ENCODE assay signal across 8 cellular contexts in the genomic region with DNA sequence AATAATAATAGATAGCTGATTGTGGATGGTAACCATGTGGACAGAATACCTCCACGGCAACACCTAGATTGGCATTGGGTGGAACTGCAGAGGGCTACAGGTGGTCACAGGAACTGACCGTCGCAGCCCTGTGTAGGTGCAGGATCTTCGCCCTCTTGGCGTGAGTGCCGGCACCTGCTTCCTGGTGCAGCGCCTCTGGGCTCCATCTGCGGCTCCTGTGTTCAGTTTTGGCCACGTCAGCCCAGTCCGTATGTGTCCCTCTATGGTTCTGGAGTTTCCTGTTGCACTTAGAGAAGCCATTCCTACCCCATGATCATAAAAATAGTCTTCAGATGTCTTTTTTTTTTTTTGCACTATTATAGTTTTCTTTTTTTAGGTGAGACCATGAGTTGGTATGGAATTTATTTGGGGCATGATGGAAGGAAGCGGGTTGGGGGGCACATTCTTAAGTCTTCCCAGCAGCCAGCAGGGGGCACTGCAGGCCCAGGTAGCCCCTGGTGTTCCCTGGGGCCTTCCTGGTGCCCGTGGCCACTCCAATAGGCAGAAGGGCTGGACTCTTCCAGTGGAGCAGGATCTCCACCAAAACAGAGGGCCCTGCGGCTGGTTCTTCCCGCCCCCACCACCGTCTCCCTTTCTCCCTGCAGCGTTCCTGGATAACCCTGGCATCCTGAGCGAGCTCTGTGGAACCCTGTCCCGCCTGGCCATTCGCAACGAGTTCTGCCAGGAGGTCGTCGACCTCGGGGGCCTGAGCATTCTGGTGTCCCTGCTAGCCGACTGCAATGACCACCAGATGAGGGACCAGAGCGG. TPM values are rescaled to one million over a fixed set of nuclear protein-coding genes. Genes with fewer than 3 reads are reported as not detected.
DNase-seq lines count a peak whose midpoint lies in the region; ATAC-seq and TF ChIP-seq lines count a peak whose summit lies in the region.

No MANE protein-coding gene starts in this region.

- TF ChIP-seq CTCF in OCI-LY3 (IDR thresholded peaks at IDR 0.05; ENCODE audit: low read depth, low read length) = peak; percentile 79
- peak; percentile 81 for TF ChIP-seq CTCF in psoas muscle (IDR thresholded peaks at IDR 0.05)

- WGBS in psoas muscle, 3 donors = 78 to 88% (median 81%) methylated on average over 23 to 25 of the region's 25 CpGs

- H3K4me2 ChIP-seq in OCI-LY3 (ENCODE audit: low read length) = no peak overlapping the region

- H3K79me2 ChIP-seq in OCI-LY3 (ENCODE audit: low read length) = no peaks in the 10 kb centered on the region

- intact Hi-C loops in head of caudate nucleus (cut with DNase I) = no loop called here
- intact Hi-C loops in psoas muscle (cut with DNase I) = loop anchor here in 1 of 2 donors (1.0 to 10.0 kb wide), 3 partner anchors 62 to 121 kb away; a partner anchor contains a TSS

- DNase-seq in NOMO-1 treated with DMSO at 0.1 percent for 48 hours (lab: John Stamatoyannopoulos, UW; ENCODE audit: unreplicated experiment) (peak; percentile 9), NOMO-1 treated with dmso at 0.1 percent for 144 hours (lab: John Stamatoyannopoulos, UW; ENCODE audit: unreplicated experiment) (no peak), head of caudate nucleus (peak in 41 of 42 donors; percentile 13 to 85 (median 66)), psoas muscle (peak; percentile 78 to 89)
- peak; percentile 55 for DNase-seq in activated naive CD4-positive, alpha-beta T cell treated with Interleukin-2 at 50 U/mL for 16 hours

- H3K9me3 ChIP-seq in OCI-LY3 (ENCODE audit: insufficient read depth, low read length) (no peaks in the 10 kb centered on the region), psoas muscle (no peaks in the 10 kb centered on the region)

- no peaks in the 10 kb centered on the region for H4K20me1 ChIP-seq in OCI-LY3 (ENCODE audit: insufficient read depth, low read length)

- H3K4me3 ChIP-seq in OCI-LY3 (ENCODE audit: low read length) (no peak overlapping the region), psoas muscle (no peak overlapping the region)

- H3K9ac ChIP-seq in OCI-LY3 (ENCODE audit: low read length) = no peak overlapping the region

- no peak overlapping the region for H2AFZ ChIP-seq in OCI-LY3 (ENCODE audit: low read depth, low read length)

- H3K27ac ChIP-seq in OCI-LY3 (ENCODE audit: low read length) = no peak overlapping the region
- no peak overlapping the region for H3K27ac ChIP-seq in psoas muscle

- peaks cover 47% of the 10 kb centered on the region for H3K36me3 ChIP-seq in OCI-LY3 (replicated peaks; ENCODE audit: low read depth, low read length)
- peaks cover 6 to 74% of the 10 kb centered on the region in 2 donors for H3K36me3 ChIP-seq in psoas muscle (ENCODE audit: insufficient read depth in 1 of 2, low read depth in 1 of 2)

- ATAC-seq in psoas muscle = peak; percentile 84 to 93 (median 87)
- ATAC-seq in GM18498 (IDR thresholded peaks at IDR 0.05; ENCODE audit: unreplicated experiment) = no peak
- no peak for ATAC-seq in GM19023 (IDR thresholded peaks at IDR 0.05; ENCODE audit: unreplicated experiment)

- H3K27me3 ChIP-seq in OCI-LY3 (ENCODE audit: low read depth, low read length) (no peaks in the 10 kb centered on the region), psoas muscle (ENCODE audit: insufficient read depth in 3 of 3, low read length in 2 of 3) (no peaks in the 10 kb centered on the region)

- H3K4me1 ChIP-seq in OCI-LY3 (ENCODE audit: low read length) = peaks cover 11% of the 10 kb centered on the region
- H3K4me1 ChIP-seq in psoas muscle = no peaks in the 10 kb centered on the region

RNA-seq across cellular contexts. Expression of a gene that starts 10.1 kb away (rescaled TPM):
- 10 to 100 TPM; 14.7 to 40.2 (median 24.5) TPM for total RNA-seq in psoas muscle
- polyA plus RNA-seq in psoas muscle = 10 to 100 TPM in 2 of 3 donors, 1 to 10 TPM in 1; 4.6 to 31.9 (median 12.2) TPM

RNA-seq across cellular contexts. Expression of a gene that starts 20.3 kb away (rescaled TPM):
- total RNA-seq in psoas muscle = 10 to 100 TPM; 13.7 to 22.6 (median 18.8) TPM
- polyA plus RNA-seq in psoas muscle = 10 to 100 TPM; 22.8 to 74.1 (median 25.7) TPM

RNA-seq across cellular contexts. Expression of a gene that starts 20.4 kb away (rescaled TPM):
- 10 to 100 TPM; 41.3 to 53.3 (median 48.1) TPM for total RNA-seq in psoas muscle
- 10 to 100 TPM; 31.8 to 45.3 (median 34.4) TPM for polyA plus RNA-seq in psoas muscle

Comparison
In these comparisons a context has a peak if more than half of its experiments do, and no peak if none do; other contexts are left out.
1. ATAC-seq: peak in psoas muscle (4 of 4); none in GM18498 (single experiment) and GM19023 (single experiment).